1 cellular context compared by ENCODE assay signal in genomic region chr17:1170739-1171138, GRCh38.
TF ChIP-seq lines count a peak whose summit lies in the region.

No MANE protein-coding gene starts in this region.

TF ChIP-seq in neural cell, 6 proteins besides CTCF, POLR2A, EP300 and RAD21 (continued from another document):
- no peak for TF ChIP-seq REST (IDR thresholded peaks at IDR 0.05; ENCODE audit: borderline replicate concordance)
